2 cellular contexts compared by ENCODE assay signal in the genomic region with DNA sequence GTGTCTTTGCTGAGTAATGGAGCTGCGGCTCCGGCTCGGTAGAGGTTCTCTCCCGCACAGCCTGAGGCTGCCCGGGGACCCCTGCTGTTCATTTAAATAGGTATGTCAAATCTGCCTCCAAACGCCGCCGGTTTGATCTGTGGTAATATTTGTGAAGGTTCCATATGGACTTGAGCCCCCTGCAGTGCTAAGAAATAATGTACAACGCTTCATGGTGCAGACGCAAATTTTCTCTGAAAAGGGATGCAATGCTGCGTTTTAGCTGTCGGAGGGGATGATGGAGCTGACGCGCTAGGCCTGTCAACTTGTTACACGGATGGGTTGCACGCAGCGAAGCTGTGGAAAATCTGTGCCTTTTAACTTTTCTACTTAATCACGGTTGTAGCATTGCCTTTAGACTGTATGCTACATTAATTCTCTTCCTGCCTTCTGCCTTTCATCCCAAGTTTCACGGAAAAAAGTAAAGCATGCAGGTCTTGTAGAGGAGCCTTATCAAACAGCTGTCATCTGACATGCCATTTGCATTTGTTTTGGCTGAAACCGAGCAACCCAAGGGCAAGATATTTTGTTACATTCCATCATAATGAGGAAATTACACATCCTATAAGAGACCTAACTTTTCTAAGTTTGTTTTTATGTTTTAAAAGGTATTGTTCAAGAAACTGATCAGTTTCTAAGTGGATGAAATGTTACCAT.
TF ChIP-seq lines count a peak whose summit lies in the region.

No MANE protein-coding gene starts in this region.

TF ChIP-seq in endothelial cell of umbilical vein, 7 proteins besides CTCF, POLR2A, EP300 and RAD21:
- TF ChIP-seq EZH2 (IDR thresholded peaks at IDR 0.05; ENCODE audit: borderline replicate concordance, low read depth, low read length, severe bottlenecking) (no peak), GATA2 (IDR thresholded peaks at IDR 0.05; ENCODE audit: insufficient read depth, insufficient read length, low read depth, low read length) (no peak), JUN (IDR thresholded peaks at IDR 0.05; ENCODE audit: borderline replicate concordance, insufficient read depth, insufficient read length, low read depth) (no peak), MYC (IDR thresholded peaks at IDR 0.05; ENCODE audit: low read depth, low read length) (no peak), FOS (IDR thresholded peaks at IDR 0.05; ENCODE audit: borderline replicate concordance, insufficient read depth, low read length) (no peak), POLR2AphosphoS5 (IDR thresholded peaks at IDR 0.05; ENCODE audit: insufficient read depth, low read depth, low read length) (no peak)
- TF ChIP-seq, protein P1, sequence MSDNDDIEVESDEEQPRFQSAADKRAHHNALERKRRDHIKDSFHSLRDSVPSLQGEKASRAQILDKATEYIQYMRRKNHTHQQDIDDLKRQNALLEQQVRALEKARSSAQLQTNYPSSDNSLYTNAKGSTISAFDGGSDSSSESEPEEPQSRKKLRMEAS (IDR thresholded peaks at IDR 0.05; ENCODE audit: insufficient read depth, insufficient read length), result no peak

TF ChIP-seq in neural cell, 6 proteins besides CTCF, POLR2A, EP300 and RAD21:
- TF ChIP-seq POLR2AphosphoS5 (IDR thresholded peaks at IDR 0.05) (peak; percentile 95), MXI1 (conservative IDR thresholded peaks at IDR 0.05; ENCODE audit: poor library complexity, severe bottlenecking) (peak; percentile 78), SMC3 (conservative IDR thresholded peaks at IDR 0.05; ENCODE audit: poor library complexity) (peak; percentile 64), EZH2 (IDR thresholded peaks at IDR 0.05; ENCODE audit: borderline replicate concordance, insufficient read depth, low read length, poor library complexity, severe bottlenecking) (no peak), TAF1 (IDR thresholded peaks at IDR 0.05; ENCODE audit: low read depth) (no peak)
- TF ChIP-seq, protein P2, sequence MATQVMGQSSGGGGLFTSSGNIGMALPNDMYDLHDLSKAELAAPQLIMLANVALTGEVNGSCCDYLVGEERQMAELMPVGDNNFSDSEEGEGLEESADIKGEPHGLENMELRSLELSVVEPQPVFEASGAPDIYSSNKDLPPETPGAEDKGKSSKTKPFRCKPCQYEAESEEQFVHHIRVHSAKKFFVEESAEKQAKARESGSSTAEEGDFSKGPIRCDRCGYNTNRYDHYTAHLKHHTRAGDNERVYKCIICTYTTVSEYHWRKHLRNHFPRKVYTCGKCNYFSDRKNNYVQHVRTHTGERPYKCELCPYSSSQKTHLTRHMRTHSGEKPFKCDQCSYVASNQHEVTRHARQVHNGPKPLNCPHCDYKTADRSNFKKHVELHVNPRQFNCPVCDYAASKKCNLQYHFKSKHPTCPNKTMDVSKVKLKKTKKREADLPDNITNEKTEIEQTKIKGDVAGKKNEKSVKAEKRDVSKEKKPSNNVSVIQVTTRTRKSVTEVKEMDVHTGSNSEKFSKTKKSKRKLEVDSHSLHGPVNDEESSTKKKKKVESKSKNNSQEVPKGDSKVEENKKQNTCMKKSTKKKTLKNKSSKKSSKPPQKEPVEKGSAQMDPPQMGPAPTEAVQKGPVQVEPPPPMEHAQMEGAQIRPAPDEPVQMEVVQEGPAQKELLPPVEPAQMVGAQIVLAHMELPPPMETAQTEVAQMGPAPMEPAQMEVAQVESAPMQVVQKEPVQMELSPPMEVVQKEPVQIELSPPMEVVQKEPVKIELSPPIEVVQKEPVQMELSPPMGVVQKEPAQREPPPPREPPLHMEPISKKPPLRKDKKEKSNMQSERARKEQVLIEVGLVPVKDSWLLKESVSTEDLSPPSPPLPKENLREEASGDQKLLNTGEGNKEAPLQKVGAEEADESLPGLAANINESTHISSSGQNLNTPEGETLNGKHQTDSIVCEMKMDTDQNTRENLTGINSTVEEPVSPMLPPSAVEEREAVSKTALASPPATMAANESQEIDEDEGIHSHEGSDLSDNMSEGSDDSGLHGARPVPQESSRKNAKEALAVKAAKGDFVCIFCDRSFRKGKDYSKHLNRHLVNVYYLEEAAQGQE (IDR thresholded peaks at IDR 0.05; ENCODE audit: borderline replicate concordance), result peak; percentile 75
